8 cellular contexts compared by ENCODE assay signal in genomic region chr4:7890635-7891393, GRCh38. TPM values are rescaled to one million over a fixed set of nuclear protein-coding genes. Genes with fewer than 3 reads are reported as not detected.
DNase-seq lines count a peak whose midpoint lies in the region; ATAC-seq and TF ChIP-seq lines count a peak whose summit lies in the region.
"Had no signal": no experiment of that assay in that cellular context is flagged by ENCODE, and none has a peak within 500 bp of the region (broad histone marks: within the 10 kb centered on the region; RNA-seq: fewer than 3 reads in every experiment).

No MANE protein-coding gene starts in this region.

- H3K9me3 ChIP-seq in HCT116 (ENCODE audit: control insufficient read depth in 1 of 2, insufficient read depth in 1 of 2, low read depth in 1 of 2, low read length in 2 of 2) = peaks cover 8 to 23% of the 10 kb centered on the region in 2 experiments; a peak in 3 of 4 replicates
- H3K9me3 ChIP-seq in SJCRH30 (replicated peaks) = peaks cover 15% of the 10 kb centered on the region
- peaks cover 0 to 11% (median 8%) of the 10 kb centered on the region in 4 donors for H3K9me3 ChIP-seq in stomach

- no peak overlapping the region for H3K4me3 ChIP-seq in HCT116 (replicated peaks in 1 of 2; ENCODE audit: low read depth in 1 of 2, low read length in 2 of 2)
- peak overlapping the region; percentile 12 for H3K4me3 ChIP-seq in SJCRH30
- no peak overlapping the region for H3K4me3 ChIP-seq in fibroblast of pulmonary artery (replicated peaks; ENCODE audit: low read depth, low read length)
- no peak overlapping the region for H3K4me3 ChIP-seq in stomach

- peaks cover 3% of the 10 kb centered on the region; the same call in 1 of the 2 replicates for H4K20me1 ChIP-seq in HCT116 (ENCODE audit: insufficient read depth)

- TF ChIP-seq RAD21 in HCT116 (IDR thresholded peaks at IDR 0.05; ENCODE audit: low read depth) = no peak

- POLR2A ChIA-PET in HCT116 (lab: Charles Lee) = no interaction called here

- RAD21 ChIA-PET in HCT116 (lab: Charles Lee; ENCODE audit: low non-redundant PET in 1 of 2, low total read pairs in 2 of 2, uncharacterized antibody in 2 of 2, unreplicated experiment in 2 of 2) = no interaction called here

- CTCF ChIA-PET in HCT116 (lab: Charles Lee) = no interaction called here

- H3K36me3 ChIP-seq in HCT116 (ENCODE audit: control insufficient read depth in 1 of 2, insufficient read depth in 2 of 2, low read length in 2 of 2) (no peaks in the 10 kb centered on the region), SJCRH30 (no peaks in the 10 kb centered on the region), stomach (peaks cover 0 to 6% (median 0%) of the 10 kb centered on the region in 4 donors)

- H3K27ac ChIP-seq in HCT116 (ENCODE audit: low read depth, low read length) (no peak overlapping the region), SJCRH30 (peak overlapping the region; percentile 84), stomach (peak overlapping the region in 4 of 5 donors; percentile 10 to 58 (median 16))

- intact Hi-C loops in HCT116 (cut with micrococcal nuclease) (no loop called here), stomach (cut with DNase I; ENCODE audit: low total_unique reads) (no loop called here)

- H2AFZ ChIP-seq in HCT116 (ENCODE audit: low read depth, low read length, poor library complexity, severe bottlenecking) = no peak overlapping the region

- H3K4me1 ChIP-seq in HCT116 (ENCODE audit: control insufficient read depth in 1 of 2, insufficient read depth in 2 of 2, low read length in 2 of 2) = peaks cover 5 to 18% of the 10 kb centered on the region in 2 experiments; a peak in 3 of 4 replicates
- peaks cover 32% of the 10 kb centered on the region for H3K4me1 ChIP-seq in SJCRH30
- H3K4me1 ChIP-seq in stomach = peaks cover 0 to 55% (median 37%) of the 10 kb centered on the region in 4 donors

- TF ChIP-seq CTCF in HCT116 (IDR thresholded peaks at IDR 0.05 in 2 of 3, conservative IDR thresholded peaks at IDR 0.05 in 1 of 3; ENCODE audit: borderline replicate concordance in 1 of 3, insufficient read depth in 1 of 3, low read depth in 2 of 3, low read length in 2 of 3) (no peak), fibroblast of pulmonary artery (IDR thresholded peaks at IDR 0.05; ENCODE audit: low read length, missing control alignments) (no peak), stomach (IDR thresholded peaks at IDR 0.05) (no peak)

- no peak for TF ChIP-seq EP300 in stomach (IDR thresholded peaks at IDR 0.05)

- no peak overlapping the region for H3K9ac ChIP-seq in HCT116 (ENCODE audit: low read length)

- 42 to 67% (median 61%) methylated on average over 7 of the region's 7 CpGs for WGBS in stomach, 5 donors

- TF ChIP-seq POLR2A in HCT116 (IDR thresholded peaks at IDR 0.05; ENCODE audit: borderline replicate concordance, extremely low read depth, insufficient read depth, insufficient read length) = no peak
- TF ChIP-seq POLR2A in stomach (IDR thresholded peaks at IDR 0.05) = no peak

- H3K27me3 ChIP-seq in HCT116 (ENCODE audit: insufficient read depth, low read length) (no peaks in the 10 kb centered on the region), SJCRH30 (no peaks in the 10 kb centered on the region), stomach (no peaks in the 10 kb centered on the region)

- DNase-seq in HCT116 (ENCODE audit: low read depth, low spot score) = no peak
- peak; percentile 83 to 87 for DNase-seq in SJCRH30
- peak; percentile 61 for DNase-seq in fibroblast of pulmonary artery (ENCODE audit: low read depth)
- no peak for DNase-seq in stomach
- no peak for DNase-seq in NCI-H1105 (lab: John Stamatoyannopoulos, UW)
- no peak for DNase-seq in SIG-M5 treated with dmso at 0.1 percent for 504 hours (lab: John Stamatoyannopoulos, UW; ENCODE audit: unreplicated experiment)
- no peak for DNase-seq in DMS79 treated with DMSO at 0.1 percent for 48 hours (lab: John Stamatoyannopoulos, UW)
- DNase-seq: activated CD4-positive, alpha-beta T cell treated with anti-CD3 and anti-CD28 coated beads, Interleukin-2, amount 10 ng/mL, durations not matched to agents 24 days and 14 days had no signal

- no peaks in the 10 kb centered on the region for H3K9me2 ChIP-seq in HCT116 (ENCODE audit: insufficient read depth)

- H3K79me2 ChIP-seq in HCT116 (ENCODE audit: insufficient read depth, low read length) = peaks cover 41% of the 10 kb centered on the region

- BruUV-seq in HCT116 (replicated peaks; lab: Mats Ljungman, UMichigan) = no TSS peak

- H3K4me2 ChIP-seq in HCT116 (ENCODE audit: low read length) = 0 out of 2 replicates have a peak overlapping the region, but pooled peaks have one; percentile 17

- no peak for ATAC-seq in HCT116

TF ChIP-seq in HCT116, 20 proteins besides CTCF, POLR2A, EP300 and RAD21:
- TF ChIP-seq SIN3A (IDR thresholded peaks at IDR 0.05; ENCODE audit: low read depth) = no peak

RNA-seq across cellular contexts. Expression of gene AFAP1, which starts 48.8 kb away (rescaled TPM):
- total RNA-seq in HCT116 (2021; ENCODE audit: unreplicated experiment) = 19.4 TPM
- polyA plus RNA-seq in HCT116 (2012) = 9.7 and 10.0 TPM in 2 replicates
- 12.3 and 13.9 TPM in 2 replicates for total RNA-seq in SJCRH30 (2014; rRNA removed; shearing (Covaris generic))
- 10 to 100 TPM in 4 of 5 donors, 1 to 10 TPM in 1; 7.6 to 88.9 (median 22.2) TPM for total RNA-seq in stomach
- polyA plus RNA-seq in stomach = 1 to 10 TPM; 4.1 to 5.4 (median 5.3) TPM

Comparison
In these comparisons a context has a peak if more than half of its experiments do, and no peak if none do; other contexts are left out.
1. DNase-seq: peak in SJCRH30 (2 of 2) and fibroblast of pulmonary artery (single experiment); none in HCT116 (single experiment), stomach (single experiment), NCI-H1105 (single experiment), SIG-M5 treated with dmso at 0.1 percent for 504 hours (single experiment) and DMS79 treated with DMSO at 0.1 percent for 48 hours (single experiment).